ENCODE assay signal across 11 cellular contexts in the genomic region with DNA sequence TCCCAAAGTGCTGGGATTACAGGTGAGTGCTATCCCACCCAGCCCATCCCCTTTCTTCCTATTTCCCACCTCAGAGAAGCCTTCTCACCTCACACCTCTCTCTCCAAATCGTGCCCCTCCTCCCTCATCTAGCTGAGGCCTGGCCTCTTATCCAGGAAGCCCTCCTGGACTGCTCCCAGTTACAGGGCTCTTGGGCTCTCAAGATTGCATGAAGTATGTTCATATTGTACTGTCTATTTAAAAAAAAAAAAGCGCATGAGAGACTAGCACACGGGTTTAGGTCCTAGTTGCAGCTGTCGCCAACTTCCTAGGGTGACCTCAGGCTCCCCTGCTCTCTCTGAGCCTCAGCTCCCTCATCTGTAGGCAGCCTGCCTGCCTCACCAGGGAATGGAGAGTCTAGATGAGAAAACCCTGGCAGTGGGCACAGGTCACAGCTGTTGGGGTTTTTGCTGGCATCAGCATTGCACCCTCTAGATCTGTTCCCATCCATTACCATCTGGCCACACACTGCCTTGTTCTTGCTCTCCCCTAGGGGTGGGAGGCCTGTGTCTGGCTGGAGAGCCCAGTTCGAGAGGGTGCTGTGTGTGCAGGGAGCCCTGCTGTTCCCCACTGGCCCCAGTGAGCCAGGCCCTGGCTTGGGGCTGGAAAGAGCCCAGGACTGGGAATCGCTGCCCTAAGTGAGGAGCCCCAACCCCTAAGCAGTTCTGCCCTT. TPM values are rescaled to one million over a fixed set of nuclear protein-coding genes. Genes with fewer than 3 reads are reported as not detected.
DNase-seq lines count a peak whose midpoint lies in the region; FAIRE-seq and TF ChIP-seq lines count a peak whose summit lies in the region.
"Had no signal": no experiment of that assay in that cellular context is flagged by ENCODE, and none has a peak within 500 bp of the region (broad histone marks: within the 10 kb centered on the region; RNA-seq: fewer than 3 reads in every experiment).

No MANE protein-coding gene starts in this region.

- H3K9me3 ChIP-seq in BLaER1 (no peaks in the 10 kb centered on the region), fibroblast of lung (ENCODE audit: control insufficient read depth, insufficient read depth, low read depth, low read length) (no peaks in the 10 kb centered on the region), kidney (ENCODE audit: control insufficient read depth in 1 of 2, low read length in 2 of 2) (no peaks in the 10 kb centered on the region)
- H3K9me3 ChIP-seq: BE2C had no signal

- intact Hi-C loops in kidney (cut with DNase I), result no loop called here

- H3K27me3 ChIP-seq in BLaER1, result peaks cover 32% of the 10 kb centered on the region
- no peaks in the 10 kb centered on the region for H3K27me3 ChIP-seq in fibroblast of lung (ENCODE audit: control insufficient read depth, insufficient read depth, low read length)
- H3K27me3 ChIP-seq: BE2C had no signal

- no peaks in the 10 kb centered on the region for H3K27me3 Mint-ChIP-seq in progenitor cell of endocrine pancreas

- no peak overlapping the region for H3K4me3 Mint-ChIP-seq in progenitor cell of endocrine pancreas (ENCODE audit: low read depth)

- peak overlapping the region; percentile 30; the same call in 1 of the 2 replicates for H3K27ac ChIP-seq in BLaER1
- H3K27ac ChIP-seq in fibroblast of lung (ENCODE audit: insufficient read depth, low read length), result no peak overlapping the region
- H3K27ac ChIP-seq in kidney (ENCODE audit: low read depth in 2 of 2, low read length in 2 of 2), result no peak overlapping the region

- no peak overlapping the region; the same call in 1 of the 2 replicates for H3K4me3 ChIP-seq in BLaER1
- no peak overlapping the region for H3K4me3 ChIP-seq in fibroblast of lung (replicated peaks in 1 of 4; ENCODE audit: control extremely low read depth in 1 of 4, insufficient read depth in 1 of 4, low read depth in 3 of 4, low read length in 4 of 4)
- H3K4me3 ChIP-seq in kidney (ENCODE audit: low read length in 2 of 2), result no peak overlapping the region

- H4K20me1 ChIP-seq in BLaER1 (peaks cover 7% of the 10 kb centered on the region; the same call in 1 of the 2 replicates), fibroblast of lung (ENCODE audit: control insufficient read depth, extremely low read depth, insufficient read depth, low read length) (no peaks in the 10 kb centered on the region)

- FAIRE-seq in kidney (lab: Jason Lieb, UNC), result no peak

- H3K9ac ChIP-seq in BLaER1 (no peak overlapping the region), fibroblast of lung (ENCODE audit: insufficient read depth, low read length) (no peak overlapping the region), kidney (ENCODE audit: low read length in 2 of 2) (no peak overlapping the region)

- no peaks in the 10 kb centered on the region for H3K36me3 Mint-ChIP-seq in progenitor cell of endocrine pancreas (ENCODE audit: insufficient read depth)

- no peaks in the 10 kb centered on the region for H3K36me3 ChIP-seq in BLaER1
- no peaks in the 10 kb centered on the region for H3K36me3 ChIP-seq in fibroblast of lung (ENCODE audit: control insufficient read depth, insufficient read depth, low read length)
- no peaks in the 10 kb centered on the region for H3K36me3 ChIP-seq in kidney (ENCODE audit: control insufficient read depth in 1 of 2, insufficient read depth in 2 of 2, low read length in 2 of 2)
- H3K36me3 ChIP-seq: BE2C had no signal

- H3K4me1 Mint-ChIP-seq in progenitor cell of endocrine pancreas (ENCODE audit: low read depth), result peaks cover 49% of the 10 kb centered on the region

- TF ChIP-seq CTCF in fibroblast of lung (conservative IDR thresholded peaks at IDR 0.05 in 1 of 2, IDR thresholded peaks at IDR 0.05 in 1 of 2; ENCODE audit: low read depth in 1 of 2, low read length in 2 of 2) (no peak), progenitor cell of endocrine pancreas (IDR thresholded peaks at IDR 0.05; ENCODE audit: unreplicated experiment) (no peak), kidney (IDR thresholded peaks at IDR 0.05; ENCODE audit: borderline replicate concordance, extremely low read depth, insufficient read depth) (no peak)

- H3K4me1 ChIP-seq in BLaER1, result peaks cover 53% of the 10 kb centered on the region
- H3K4me1 ChIP-seq in fibroblast of lung (ENCODE audit: control insufficient read depth, extremely low read depth, insufficient read depth, low read length), result peaks cover 9% of the 10 kb centered on the region
- peaks cover 0 to 5% of the 10 kb centered on the region in 2 donors for H3K4me1 ChIP-seq in kidney (ENCODE audit: control insufficient read depth in 1 of 2, insufficient read depth in 1 of 2, low read depth in 1 of 2, low read length in 2 of 2)

- H3K4me2 ChIP-seq in BLaER1 (peak overlapping the region; percentile 93), fibroblast of lung (ENCODE audit: extremely low read depth, insufficient read depth, low read length) (peak overlapping the region; percentile 9)

- DNase-seq in NCI-H1694 treated with DMSO at 0.1 percent for 48 hours (lab: John Stamatoyannopoulos, UW) (peak; percentile 82), fibroblast of lung (ENCODE audit: low read depth in 2 of 2) (peak in 1 of 2 donors; percentile 58), progenitor cell of endocrine pancreas (ENCODE audit: low spot score, unreplicated experiment) (no peak), GDM1 (lab: John Stamatoyannopoulos, UW) (no peak), Kasumi-1 (lab: John Stamatoyannopoulos, UW) (no peak), dermis blood vessel endothelial cell (no peak), kidney (no peak)
- DNase-seq: activated effector memory CD4-positive, alpha-beta T cell treated with Interleukin-2 at 50 U/mL for 16 hours; BE2C; NCI-H510A had no signal

- peak overlapping the region; percentile 94 for H3K27ac Mint-ChIP-seq in progenitor cell of endocrine pancreas

- H2AFZ ChIP-seq in fibroblast of lung (ENCODE audit: low read length), result peak overlapping the region; percentile 31

- H3K79me2 ChIP-seq in fibroblast of lung (ENCODE audit: control insufficient read depth, insufficient read depth, low read length), result no peaks in the 10 kb centered on the region

- H3K9me3 Mint-ChIP-seq in progenitor cell of endocrine pancreas (ENCODE audit: low read depth), result no peaks in the 10 kb centered on the region

RNA-seq across cellular contexts. Expression of a gene that starts 24.2 kb away (rescaled TPM):
- total RNA-seq in fibroblast of lung (1.3 and 2.3 TPM in 2 replicates), progenitor cell of endocrine pancreas (80.0 and 83.4 TPM in 2 replicates), dermis blood vessel endothelial cell (7.0 and 12.4 TPM in 2 replicates), kidney (32.7 TPM)
- polyA plus RNA-seq in fibroblast of lung (1.7 and 2.2 TPM in 2 replicates), kidney (ENCODE audit: insufficient read depth, low read depth, low replicate concordance) (5.7 TPM)
- polyA plus RNA-seq in fibroblast of lung (2012), result 5.8 and 7.1 TPM in 2 replicates
- polyA minus RNA-seq in fibroblast of lung (ENCODE audit: low replicate concordance), result 17.3 and 26.1 TPM in 2 replicates
